ENCODE assay signal across 18 cellular contexts in the genomic region with DNA sequence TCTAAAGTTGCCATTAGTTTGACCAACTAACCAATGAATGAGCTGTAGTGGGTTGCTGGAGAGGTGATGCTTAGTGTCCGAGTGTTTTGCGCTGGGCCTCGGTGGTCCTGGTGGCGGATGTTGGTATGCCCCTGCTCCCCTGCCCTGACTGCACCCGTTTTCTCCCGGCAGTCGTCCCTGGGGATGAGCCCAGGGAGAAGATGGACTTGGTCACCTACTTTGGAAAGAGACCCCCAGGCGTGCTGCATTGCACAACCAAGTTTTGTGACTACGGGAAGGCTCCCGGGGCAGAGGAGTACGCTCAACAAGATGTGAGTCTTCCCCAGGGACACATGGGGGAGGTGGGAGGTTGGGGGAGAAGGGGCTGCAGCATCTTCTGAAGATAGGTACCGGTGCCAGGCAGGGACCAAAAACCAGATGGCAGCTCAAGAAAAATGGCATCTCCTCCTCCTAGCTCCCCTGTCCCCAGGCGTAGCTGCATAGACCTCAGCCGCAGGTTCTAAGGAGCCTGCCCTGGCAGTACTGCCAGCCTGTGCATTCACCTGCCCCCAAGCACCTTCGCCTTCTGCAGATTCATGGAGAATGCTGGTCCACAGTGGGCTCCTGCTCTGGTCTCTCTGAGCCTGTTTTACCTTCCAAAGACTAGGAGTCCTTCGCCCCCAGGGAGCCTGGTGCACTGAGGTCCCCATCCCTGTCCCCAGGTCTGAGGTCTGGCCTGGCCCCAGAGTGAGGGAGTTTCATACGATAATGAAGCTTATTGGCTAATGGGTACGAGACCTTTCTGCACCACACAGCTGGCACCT. TPM values are rescaled to one million over a fixed set of nuclear protein-coding genes. Genes with fewer than 3 reads are reported as not detected.
DNase-seq lines count a peak whose midpoint lies in the region; ATAC-seq and TF ChIP-seq lines count a peak whose summit lies in the region.
"Had no signal": no experiment of that assay in that cellular context is flagged by ENCODE, and none has a peak within 500 bp of the region (broad histone marks: within the 10 kb centered on the region; RNA-seq: fewer than 3 reads in every experiment).

No MANE protein-coding gene starts in this region.

- H3K9me3 Mint-ChIP-seq in neural crest cell = no peaks in the 10 kb centered on the region
- no peaks in the 10 kb centered on the region for H3K9me3 Mint-ChIP-seq in type B pancreatic cell
- H3K9me3 Mint-ChIP-seq: activated naive CD8-positive, alpha-beta T cell treated with anti-CD3 and anti-CD28 coated beads, Interleukin-2, amount 10 ng/mL, durations not matched to agents 7 days and 5 days had no signal

- no peaks in the 10 kb centered on the region for H3K27me3 ChIP-seq in left ventricle myocardium inferior (ENCODE audit: low read depth)
- no peaks in the 10 kb centered on the region for H3K27me3 ChIP-seq in right cardiac atrium (ENCODE audit: control insufficient read depth, insufficient read depth)
- H3K27me3 ChIP-seq: uterus had no signal

- 83% methylated on average over 18 of the region's 18 CpGs for WGBS in right cardiac atrium

- H3K4me1 ChIP-seq in left ventricle myocardium inferior = peaks cover 53% of the 10 kb centered on the region
- H3K4me1 ChIP-seq in right cardiac atrium (ENCODE audit: control insufficient read depth, insufficient read depth, low read length) = peaks cover 7% of the 10 kb centered on the region
- H3K4me1 ChIP-seq: uterus had no signal

- H3K4me1 Mint-ChIP-seq in neural crest cell = peaks cover 38% of the 10 kb centered on the region
- H3K4me1 Mint-ChIP-seq in type B pancreatic cell (ENCODE audit: unreplicated experiment) = peaks cover 13% of the 10 kb centered on the region

- peak overlapping the region; percentile 72 for H3K27ac ChIP-seq in left ventricle myocardium inferior (replicated peaks)
- H3K27ac ChIP-seq in right cardiac atrium (ENCODE audit: low read length) = no peak overlapping the region
- H3K27ac ChIP-seq in caudate nucleus (ENCODE audit: low read depth, low read length) = peak overlapping the region; percentile 91

- DNase-seq in left ventricle myocardium inferior = no peak
- DNase-seq in right cardiac atrium = no peak
- no peak for DNase-seq in caudate nucleus (lab: John Stamatoyannopoulos, UW)
- no peak for DNase-seq in neural crest cell (ENCODE audit: low read depth, low spot score)
- no peak for DNase-seq in type B pancreatic cell (ENCODE audit: extremely low spot score, unreplicated experiment)
- DNase-seq: activated naive CD8-positive, alpha-beta T cell treated with anti-CD3 and anti-CD28 coated beads, Interleukin-2, amount 10 ng/mL, durations not matched to agents 7 days and 5 days; activated T-cell treated with anti-CD3 and anti-CD28 coated beads for 4 hours; cerebellar nuclear complex; head of caudate nucleus; islet precursor cell; KG1; NCI-H1436 treated with DMSO at 0.1 percent for 48 hours; retina; stimulated activated CD4-positive, alpha-beta T cell treated with anti-CD3 and anti-CD28 coated beads, Interleukin-2, amount 100 ng/mL, for 24 hours; uterus had no signal

- intact Hi-C loops in left ventricle myocardium inferior (cut with micrococcal nuclease) = no loop called here
- intact Hi-C loops in right cardiac atrium (cut with DNase I) = no loop called here

- H3K4me3 Mint-ChIP-seq in neural crest cell (peak overlapping the region; percentile 80), type B pancreatic cell (no peak overlapping the region)
- H3K4me3 Mint-ChIP-seq: activated naive CD8-positive, alpha-beta T cell treated with anti-CD3 and anti-CD28 coated beads, Interleukin-2, amount 10 ng/mL, durations not matched to agents 7 days and 5 days had no signal

- ATAC-seq in right cardiac atrium (no peak), GM19467 (IDR thresholded peaks at IDR 0.05; ENCODE audit: unreplicated experiment) (no peak), GM19035 (IDR thresholded peaks at IDR 0.05; ENCODE audit: unreplicated experiment) (no peak), HG02840 (IDR thresholded peaks at IDR 0.05; ENCODE audit: low FRiP score, unreplicated experiment) (no peak)

- H3K36me3 Mint-ChIP-seq in neural crest cell (ENCODE audit: low read depth) = peaks cover 37% of the 10 kb centered on the region
- H3K36me3 Mint-ChIP-seq in type B pancreatic cell = peaks cover 19% of the 10 kb centered on the region

- H3K27ac Mint-ChIP-seq in neural crest cell (ENCODE audit: unreplicated experiment) (no peak overlapping the region), type B pancreatic cell (peak overlapping the region; percentile 69)
- H3K27ac Mint-ChIP-seq: activated naive CD8-positive, alpha-beta T cell treated with anti-CD3 and anti-CD28 coated beads, Interleukin-2, amount 10 ng/mL, durations not matched to agents 7 days and 5 days had no signal

- H3K4me3 ChIP-seq in left ventricle myocardium inferior (no peak overlapping the region), right cardiac atrium (ENCODE audit: low read length) (no peak overlapping the region)
- H3K4me3 ChIP-seq: uterus had no signal

- H3K9me3 ChIP-seq in left ventricle myocardium inferior (replicated peaks) = no peaks in the 10 kb centered on the region
- no peaks in the 10 kb centered on the region for H3K9me3 ChIP-seq in right cardiac atrium (ENCODE audit: control insufficient read depth, low read length)
- H3K9me3 ChIP-seq: uterus had no signal

- peaks cover 15% of the 10 kb centered on the region for H3K27me3 Mint-ChIP-seq in neural crest cell (ENCODE audit: low read depth)
- no peaks in the 10 kb centered on the region for H3K27me3 Mint-ChIP-seq in type B pancreatic cell
- H3K27me3 Mint-ChIP-seq: activated naive CD8-positive, alpha-beta T cell treated with anti-CD3 and anti-CD28 coated beads, Interleukin-2, amount 10 ng/mL, durations not matched to agents 7 days and 5 days had no signal

- TF ChIP-seq CTCF in left ventricle myocardium inferior (IDR thresholded peaks at IDR 0.05; ENCODE audit: borderline replicate concordance) = no peak
- no peak for TF ChIP-seq CTCF in neural crest cell (conservative IDR thresholded peaks at IDR 0.05)
- TF ChIP-seq CTCF in type B pancreatic cell (conservative IDR thresholded peaks at IDR 0.05) = no peak

- H3K36me3 ChIP-seq in left ventricle myocardium inferior = peaks cover 76% of the 10 kb centered on the region
- H3K36me3 ChIP-seq: uterus had no signal

RNA-seq across cellular contexts. Expression of gene CNP, which starts 5.3 kb away (rescaled TPM):
- total RNA-seq in left ventricle myocardium inferior (24.9 TPM), right cardiac atrium (10 to 100 TPM; 37.1 to 41.1 (median 39.2) TPM), neural crest cell (213 and 230 TPM in 2 replicates), type B pancreatic cell (ENCODE audit: low replicate concordance) (60.0 and 84.3 TPM in 2 replicates)
- 32.1 TPM for polyA plus RNA-seq in right cardiac atrium

RNA-seq across cellular contexts. Expression of gene ODAD4, which starts 41.5 kb away (rescaled TPM):
- total RNA-seq in left ventricle myocardium inferior = 1.3 TPM
- total RNA-seq in right cardiac atrium = 1 to 10 TPM in 2 of 4 donors, under 1 TPM in 2; 0.71 to 2.0 (median 1.2) TPM
- polyA plus RNA-seq in right cardiac atrium = 0.72 TPM
- total RNA-seq in neural crest cell = 4.2 and 4.8 TPM in 2 replicates
- total RNA-seq in type B pancreatic cell (ENCODE audit: low replicate concordance) = 1.9 and 4.5 TPM in 2 replicates

RNA-seq across cellular contexts. Expression of gene DNAJC7, which starts 45.3 kb away (rescaled TPM):
- total RNA-seq in left ventricle myocardium inferior (71.2 TPM), right cardiac atrium (10 to 100 TPM; 56.2 to 81.5 (median 65.3) TPM), neural crest cell (126 and 138 TPM in 2 replicates), type B pancreatic cell (ENCODE audit: low replicate concordance) (77.3 and 88.7 TPM in 2 replicates)
- polyA plus RNA-seq in right cardiac atrium = 60.7 TPM

RNA-seq across cellular contexts. Expression of gene NKIRAS2, which starts 48.0 kb away (rescaled TPM):
- total RNA-seq in left ventricle myocardium inferior (50.9 TPM), right cardiac atrium (10 to 100 TPM; 39.1 to 47.9 (median 40.4) TPM), neural crest cell (59.2 and 60.2 TPM in 2 replicates), type B pancreatic cell (ENCODE audit: low replicate concordance) (44.7 and 45.0 TPM in 2 replicates)
- 53.9 TPM for polyA plus RNA-seq in right cardiac atrium

RNA-seq across cellular contexts. Expression of gene ACLY, which starts 53.2 kb away (rescaled TPM):
- 23.5 TPM for total RNA-seq in left ventricle myocardium inferior
- 10 to 100 TPM; 24.7 to 50.8 (median 38.4) TPM for total RNA-seq in right cardiac atrium
- 23.0 TPM for polyA plus RNA-seq in right cardiac atrium
- total RNA-seq in neural crest cell = 421 and 422 TPM in 2 replicates
- total RNA-seq in type B pancreatic cell (ENCODE audit: low replicate concordance) = 160 and 161 TPM in 2 replicates
